ENCODE assay signal across 17 cellular contexts in genomic region chr5:67031689-67032088, GRCh38.
DNase-seq lines count a peak whose midpoint lies in the region; ATAC-seq and TF ChIP-seq lines count a peak whose summit lies in the region.
"Had no signal": no experiment of that assay in that cellular context is flagged by ENCODE, and none has a peak within 500 bp of the region (broad histone marks: within the 10 kb centered on the region; RNA-seq: fewer than 3 reads in every experiment).

No MANE protein-coding gene starts in this region.

- ATAC-seq in T-helper 17 cell (peak; percentile 54), esophagus mucosa (peak; percentile 27), HG03521 (IDR thresholded peaks at IDR 0.05; ENCODE audit: unreplicated experiment) (no peak), HG03378 (IDR thresholded peaks at IDR 0.05; ENCODE audit: unreplicated experiment) (no peak)
- ATAC-seq: sciatic nerve had no signal

- H3K27me3 Mint-ChIP-seq in activated CD4-positive, alpha-beta T cell treated with anti-CD3 and anti-CD28 coated beads, Interleukin-2, amount 10 ng/mL, durations not matched to agents 24 days and 14 days: no peaks in the 10 kb centered on the region
- H3K27me3 Mint-ChIP-seq in T-helper 17 cell: no peaks in the 10 kb centered on the region
- H3K27me3 Mint-ChIP-seq: CD8-positive, alpha-beta memory T cell had no signal

- no peak overlapping the region for H3K4me2 ChIP-seq in parathyroid adenoma (ENCODE audit: low read length)

- no peak overlapping the region for H2AFZ ChIP-seq in parathyroid adenoma

- no peak for TF ChIP-seq POLR2A in uterus (IDR thresholded peaks at IDR 0.05)

- peaks cover 67% of the 10 kb centered on the region for H3K4me1 Mint-ChIP-seq in activated CD4-positive, alpha-beta T cell treated with anti-CD3 and anti-CD28 coated beads, Interleukin-2, amount 10 ng/mL, durations not matched to agents 24 days and 14 days
- peaks cover 46% of the 10 kb centered on the region for H3K4me1 Mint-ChIP-seq in T-helper 17 cell

- H3K36me3 ChIP-seq in parathyroid adenoma (ENCODE audit: control insufficient read depth, insufficient read depth, low read length): no peaks in the 10 kb centered on the region
- no peaks in the 10 kb centered on the region for H3K36me3 ChIP-seq in uterus

- H3K27me3 ChIP-seq in parathyroid adenoma (ENCODE audit: control insufficient read depth, insufficient read depth, low read length) (no peaks in the 10 kb centered on the region), uterus (no peaks in the 10 kb centered on the region)

- H3K9ac ChIP-seq in parathyroid adenoma: no peak overlapping the region

- intact Hi-C loops in activated CD4-positive, alpha-beta T cell treated with anti-CD3 and anti-CD28 coated beads, Interleukin-2, amount 10 ng/mL, durations not matched to agents 24 days and 14 days (cut with micrococcal nuclease): loop anchor here (1.0 to 10.0 kb wide), 4 partner anchors 10 to 1343 kb away; no protein-coding TSS in a partner anchor
- intact Hi-C loops in uterus (cut with DNase I; ENCODE audit: low total_unique reads): no loop called here

- H3K4me3 Mint-ChIP-seq in activated CD4-positive, alpha-beta T cell treated with anti-CD3 and anti-CD28 coated beads, Interleukin-2, amount 10 ng/mL, durations not matched to agents 24 days and 14 days: peak overlapping the region; percentile 55
- H3K4me3 Mint-ChIP-seq in T-helper 17 cell: no peak overlapping the region
- H3K4me3 Mint-ChIP-seq: CD8-positive, alpha-beta memory T cell; neural crest cell had no signal

- H3K36me3 Mint-ChIP-seq in activated CD4-positive, alpha-beta T cell treated with anti-CD3 and anti-CD28 coated beads, Interleukin-2, amount 10 ng/mL, durations not matched to agents 24 days and 14 days (ENCODE audit: low read depth): peaks cover 10% of the 10 kb centered on the region
- H3K36me3 Mint-ChIP-seq in T-helper 17 cell (ENCODE audit: low read depth): peaks cover 5% of the 10 kb centered on the region

- H3K4me3 ChIP-seq in parathyroid adenoma (ENCODE audit: low read depth, low read length) (no peak overlapping the region), uterus (no peak overlapping the region)

- H3K4me1 ChIP-seq in parathyroid adenoma (peaks cover 50% of the 10 kb centered on the region), uterus (peaks cover 0 to 7% of the 10 kb centered on the region in 2 donors)

- TF ChIP-seq CTCF in parathyroid adenoma (IDR thresholded peaks at IDR 0.05): no peak
- no peak for TF ChIP-seq CTCF in uterus (IDR thresholded peaks at IDR 0.05)

- H3K9me3 Mint-ChIP-seq in activated CD4-positive, alpha-beta T cell treated with anti-CD3 and anti-CD28 coated beads, Interleukin-2, amount 10 ng/mL, durations not matched to agents 24 days and 14 days: peaks cover 13% of the 10 kb centered on the region
- H3K9me3 Mint-ChIP-seq: CD8-positive, alpha-beta memory T cell had no signal

- no peak for DNase-seq in activated CD4-positive, alpha-beta T cell treated with anti-CD3 and anti-CD28 coated beads, Interleukin-2, amount 10 ng/mL, durations not matched to agents 24 days and 14 days
- DNase-seq in activated CD4-positive, alpha-beta T cell treated with anti-CD3 and anti-CD28 coated beads for 1 hour: no peak
- DNase-seq in T-helper 17 cell: no peak
- no peak for DNase-seq in uterus
- DNase-seq: CD8-positive, alpha-beta memory T cell; EL; mesendoderm; NCI-H1436 treated with DMSO at 0.1 percent for 48 hours; NCI-H345; SHP77 treated with DMSO at 0.1 percent for 48 hours; stimulated activated CD4-positive, alpha-beta T cell treated with anti-CD3 and anti-CD28 coated beads, Interleukin-4, amount 100 ng/mL, for 4 hours had no signal

- H3K79me2 ChIP-seq in parathyroid adenoma: peaks cover 54% of the 10 kb centered on the region

- H3K27ac ChIP-seq in parathyroid adenoma (peak overlapping the region; percentile 5), uterus (no peak overlapping the region)

- H3K9me3 ChIP-seq in T-helper 17 cell (ENCODE audit: control insufficient read depth, low read length, poor library complexity, severe bottlenecking): no peaks in the 10 kb centered on the region
- H3K9me3 ChIP-seq in parathyroid adenoma (ENCODE audit: control insufficient read depth, low read length): no peaks in the 10 kb centered on the region
- no peaks in the 10 kb centered on the region for H3K9me3 ChIP-seq in uterus

- H3K27ac Mint-ChIP-seq in activated CD4-positive, alpha-beta T cell treated with anti-CD3 and anti-CD28 coated beads, Interleukin-2, amount 10 ng/mL, durations not matched to agents 24 days and 14 days: peak overlapping the region; percentile 90
- peak overlapping the region; percentile 24 for H3K27ac Mint-ChIP-seq in T-helper 17 cell

Comparison
In these comparisons a context has a peak if more than half of its experiments do, and no peak if none do; other contexts are left out.
1. ATAC-seq: peak in T-helper 17 cell (single experiment) and esophagus mucosa (single experiment); none in HG03521 (single experiment) and HG03378 (single experiment).